15 cellular contexts compared by ENCODE assay signal in the genomic region with DNA sequence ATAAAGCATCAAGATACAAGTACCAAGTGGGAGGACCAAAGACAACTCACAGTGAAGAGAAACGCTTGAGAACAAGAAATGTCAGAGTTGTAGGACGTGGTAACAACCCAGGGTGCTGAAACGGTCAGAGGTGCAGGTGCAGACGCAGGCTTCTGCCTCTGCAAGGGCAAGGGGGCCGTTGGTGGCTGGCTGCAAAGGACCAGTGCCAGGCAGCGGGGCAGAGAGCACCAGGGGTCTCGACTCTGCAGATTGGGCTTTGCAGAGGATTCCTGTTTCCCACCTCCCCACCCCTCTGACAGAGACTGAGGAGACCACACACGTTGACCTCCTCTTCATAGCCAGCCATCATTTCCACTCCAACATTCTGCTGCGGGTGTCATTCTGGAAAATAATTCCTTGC.
"Had no signal": no experiment of that assay in that cellular context is flagged by ENCODE, and none has a peak within 500 bp of the region (broad histone marks: within the 10 kb centered on the region; RNA-seq: fewer than 3 reads in every experiment).

No MANE protein-coding gene starts in this region.

- H3K27ac ChIP-seq: epithelial cell of prostate, vagina had no signal

- H3K36me3 ChIP-seq: vagina had no signal

- DNase-seq: activated CD4-positive, alpha-beta T cell treated with anti-CD3 and anti-CD28 coated beads for 1 hour; activated effector memory CD4-positive, alpha-beta T cell treated with anti-CD3 and anti-CD28 coated beads, Interleukin-2, amount 50 U/mL, for 16 hours; activated naive CD4-positive, alpha-beta T cell treated with anti-CD3 and anti-CD28 coated beads, Interleukin-2, amount 50 U/mL, for 16 hours; activated T-cell treated with anti-CD3 and anti-CD28 coated beads, Interleukin-2, amount 50 U/mL, for 72 hours; dorsolateral prefrontal cortex; foreskin fibroblast; hippocampal formation; mammary epithelial cell; nephron progenitor cell; stimulated activated naive B cell treated with anti-CD40 and anti-IgM and Interleukin-4, amounts not matched to agents 10 μg/mL and 1 μg/mL and 100 μg/mL, for 72 hours; substantia nigra; trophoblast cell had no signal

- ATAC-seq: activated T-cell treated with anti-CD3 and anti-CD28 coated beads, Interleukin-2, amount 50 U/mL, for 72 hours; stimulated activated naive B cell treated with anti-CD40 and anti-IgM and Interleukin-4, amounts not matched to agents 10 μg/mL and 1 μg/mL and 100 μg/mL, for 72 hours had no signal

- H3K9me3 Mint-ChIP-seq: activated T-cell treated with anti-CD3 and anti-CD28 coated beads, Interleukin-2, amount 50 U/mL, for 72 hours; nephron progenitor cell; stimulated activated naive B cell treated with anti-CD40 and anti-IgM and Interleukin-4, amounts not matched to agents 10 μg/mL and 1 μg/mL and 100 μg/mL, for 72 hours had no signal

- H3K27ac Mint-ChIP-seq: activated T-cell treated with anti-CD3 and anti-CD28 coated beads, Interleukin-2, amount 50 U/mL, for 72 hours; nephron progenitor cell; progenitor cell of endocrine pancreas; stimulated activated naive B cell treated with anti-CD40 and anti-IgM and Interleukin-4, amounts not matched to agents 10 μg/mL and 1 μg/mL and 100 μg/mL, for 72 hours had no signal

- H3K4me3 ChIP-seq: dorsolateral prefrontal cortex, vagina had no signal

- H3K4me3 Mint-ChIP-seq: activated T-cell treated with anti-CD3 and anti-CD28 coated beads, Interleukin-2, amount 50 U/mL, for 72 hours; nephron progenitor cell had no signal

- H3K27me3 ChIP-seq: dorsolateral prefrontal cortex, vagina had no signal

- H3K9me3 ChIP-seq: vagina had no signal

- H3K27me3 Mint-ChIP-seq: progenitor cell of endocrine pancreas had no signal
